ENCODE assay signal across 8 cellular contexts in the genomic region with DNA sequence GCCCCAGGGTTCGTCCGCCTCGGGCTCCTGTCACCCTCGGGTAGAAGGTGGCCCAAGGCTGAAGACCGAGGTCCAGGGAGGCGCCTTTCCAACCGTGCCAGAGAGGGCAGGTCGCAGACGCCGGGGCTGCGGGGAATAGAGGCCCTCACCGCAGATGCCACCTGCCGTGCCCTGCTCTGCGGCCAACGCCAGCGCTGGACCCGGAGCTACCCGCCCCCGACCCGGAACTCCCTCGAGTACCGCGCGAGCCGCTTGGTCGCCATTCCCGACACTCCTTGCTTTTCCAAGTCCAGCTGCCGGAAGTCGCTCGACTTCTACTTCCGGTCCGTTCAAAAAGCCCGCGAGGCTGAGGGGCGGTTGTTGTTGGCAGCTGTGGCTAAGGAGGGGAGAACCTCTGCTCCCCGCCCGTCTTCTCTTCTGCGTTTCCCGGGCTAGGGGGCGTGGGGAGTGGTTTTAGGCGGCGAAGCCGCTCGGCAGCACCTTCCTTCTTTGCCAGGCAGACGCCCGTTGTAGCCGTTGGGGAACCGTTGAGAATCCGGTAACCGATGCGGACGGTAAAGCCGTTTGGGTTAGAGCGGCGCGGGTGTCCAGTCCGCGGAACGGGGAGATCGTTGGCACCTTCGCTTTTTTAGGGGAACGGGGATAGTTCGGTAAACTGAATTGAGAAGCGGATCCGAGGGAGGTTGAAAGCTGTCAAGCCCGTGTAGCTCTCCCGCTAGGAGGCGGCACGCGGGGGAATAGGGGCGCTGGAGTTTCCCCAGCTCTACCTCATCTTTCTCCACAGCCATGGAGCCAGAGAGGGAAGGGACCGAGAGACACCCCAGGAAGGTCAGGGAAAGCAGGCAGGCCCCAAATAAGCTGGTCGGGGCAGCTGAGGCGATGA. TPM values are rescaled to one million over a fixed set of nuclear protein-coding genes. Genes with fewer than 3 reads are reported as not detected.
DNase-seq lines count a peak whose midpoint lies in the region; ATAC-seq, FAIRE-seq and TF ChIP-seq lines count a peak whose summit lies in the region.

A gene with protein sequence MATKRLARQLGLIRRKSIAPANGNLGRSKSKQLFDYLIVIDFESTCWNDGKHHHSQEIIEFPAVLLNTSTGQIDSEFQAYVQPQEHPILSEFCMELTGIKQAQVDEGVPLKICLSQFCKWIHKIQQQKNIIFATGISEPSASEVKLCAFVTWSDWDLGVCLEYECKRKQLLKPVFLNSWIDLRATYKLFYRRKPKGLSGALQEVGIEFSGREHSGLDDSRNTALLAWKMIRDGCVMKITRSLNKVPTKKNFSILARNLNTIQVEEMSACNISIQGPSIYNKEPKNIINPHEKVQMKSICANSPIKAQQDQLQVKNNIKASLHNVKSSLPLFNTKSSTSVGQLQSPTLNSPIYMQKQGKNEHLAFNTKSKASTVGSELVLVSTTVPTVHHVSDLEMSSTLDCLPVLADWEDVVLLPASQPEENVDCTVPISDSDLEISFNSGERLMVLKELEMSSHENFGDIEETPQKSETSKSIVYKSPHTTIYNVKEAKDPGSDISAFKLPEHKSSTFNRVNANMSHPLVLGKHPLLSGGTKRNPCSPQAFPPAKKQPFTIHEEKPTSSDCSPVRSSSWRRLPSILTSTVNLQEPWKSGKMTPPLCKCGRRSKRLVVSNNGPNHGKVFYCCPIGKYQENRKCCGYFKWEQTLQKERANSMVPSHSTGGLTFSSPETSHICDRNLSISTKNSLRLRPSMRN (minus strand): TSS at position 305 of the 883 bp plus-strand sequence. CDS start 42 bp downstream, at position 263.
A gene with protein sequence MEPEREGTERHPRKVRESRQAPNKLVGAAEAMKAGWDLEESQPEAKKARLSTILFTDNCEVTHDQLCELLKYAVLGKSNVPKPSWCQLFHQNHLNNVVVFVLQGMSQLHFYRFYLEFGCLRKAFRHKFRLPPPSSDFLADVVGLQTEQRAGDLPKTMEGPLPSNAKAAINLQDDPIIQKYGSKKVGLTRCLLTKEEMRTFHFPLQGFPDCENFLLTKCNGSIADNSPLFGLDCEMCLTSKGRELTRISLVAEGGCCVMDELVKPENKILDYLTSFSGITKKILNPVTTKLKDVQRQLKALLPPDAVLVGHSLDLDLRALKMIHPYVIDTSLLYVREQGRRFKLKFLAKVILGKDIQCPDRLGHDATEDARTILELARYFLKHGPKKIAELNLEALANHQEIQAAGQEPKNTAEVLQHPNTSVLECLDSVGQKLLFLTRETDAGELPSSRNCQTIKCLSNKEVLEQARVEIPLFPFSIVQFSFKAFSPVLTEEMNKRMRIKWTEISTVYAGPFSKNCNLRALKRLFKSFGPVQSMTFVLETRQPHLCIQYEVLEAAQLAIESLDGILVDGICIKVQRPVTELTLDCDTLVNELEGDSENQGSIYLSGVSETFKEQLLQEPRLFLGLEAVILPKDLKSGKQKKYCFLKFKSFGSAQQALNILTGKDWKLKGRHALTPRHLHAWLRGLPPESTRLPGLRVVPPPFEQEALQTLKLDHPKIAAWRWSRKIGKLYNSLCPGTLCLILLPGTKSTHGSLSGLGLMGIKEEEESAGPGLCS (plus strand): TSS at position 360 of the 883 bp plus-strand sequence. CDS start 427 bp downstream, at position 787.

- TF ChIP-seq CTCF in BJ (IDR thresholded peaks at IDR 0.05; ENCODE audit: insufficient read depth, low read depth, low read length) = peak; percentile 74
- peak; percentile 4 for TF ChIP-seq CTCF in coronary artery (IDR thresholded peaks at IDR 0.05)

- H3K4me3 Mint-ChIP-seq in activated CD4-positive, alpha-beta T cell treated with anti-CD3 and anti-CD28 coated beads, Interleukin-2, amount 10 ng/mL, durations not matched to agents 24 days and 14 days = peak within 1 kb of the TSS; percentile 94

- H3K36me3 ChIP-seq in BJ (ENCODE audit: control insufficient read depth, insufficient read depth, low read length) = no peaks in the 10 kb centered on the region

- peak; percentile 76 for DNase-seq in BJ (ENCODE audit: low read depth)
- peak; percentile 75 for DNase-seq in GM19239 (ENCODE audit: insufficient read length, low spot score)
- peak; percentile 63 for DNase-seq in NCI-H524 treated with DMSO at 0.1 percent for 48 hours (lab: John Stamatoyannopoulos, UW)
- DNase-seq in activated CD4-positive, alpha-beta T cell treated with anti-CD3 and anti-CD28 coated beads, Interleukin-2, amount 10 ng/mL, durations not matched to agents 24 days and 14 days = peak; percentile 93
- peak; percentile 94 for DNase-seq in coronary artery (ENCODE audit: low spot score)
- DNase-seq in left kidney (ENCODE audit: low read depth, low spot score) = peak; percentile 99
- peak; percentile 78 for DNase-seq in stimulated activated CD4-positive, alpha-beta T cell treated with anti-CD3 and anti-CD28 coated beads, Interleukin-1b, Interleukin-23, amount 100 ng/mL, for 48 hours

- H3K9me3 Mint-ChIP-seq in activated CD4-positive, alpha-beta T cell treated with anti-CD3 and anti-CD28 coated beads, Interleukin-2, amount 10 ng/mL, durations not matched to agents 24 days and 14 days = no peaks in the 10 kb centered on the region

- intact Hi-C loops in activated CD4-positive, alpha-beta T cell treated with anti-CD3 and anti-CD28 coated beads, Interleukin-2, amount 10 ng/mL, durations not matched to agents 24 days and 14 days (cut with micrococcal nuclease) = loop anchor here (1.0 to 10.0 kb wide), 4 partner anchors 44 to 498 kb away; a partner anchor contains a TSS

- CTCF ChIA-PET in BJ (lab: Yijun Ruan, JAX) = interaction anchor here (0.7 to 2.0 kb wide), 10 partner anchors 9 to 296 kb away, joined by 3 to 8 read pairs (median 4); no protein-coding TSS in a partner anchor

- H3K36me3 Mint-ChIP-seq in activated CD4-positive, alpha-beta T cell treated with anti-CD3 and anti-CD28 coated beads, Interleukin-2, amount 10 ng/mL, durations not matched to agents 24 days and 14 days (ENCODE audit: low read depth) = peaks cover 6% of the 10 kb centered on the region

- peaks cover 24% of the 10 kb centered on the region for H3K4me1 Mint-ChIP-seq in activated CD4-positive, alpha-beta T cell treated with anti-CD3 and anti-CD28 coated beads, Interleukin-2, amount 10 ng/mL, durations not matched to agents 24 days and 14 days

- peak; percentile 87 for FAIRE-seq in GM19239 (lab: Jason Lieb, UNC)

- POLR2A ChIA-PET in BJ (lab: Charles Lee) = interaction anchor here (0.8 kb wide), 1 partner anchor 18 kb away, joined by 5 read pairs; no protein-coding TSS in a partner anchor

- peak; percentile 60 for ATAC-seq in HG03457 (IDR thresholded peaks at IDR 0.05; ENCODE audit: unreplicated experiment)

- peak within 1 kb of the TSS; percentile 88 to 93 for H3K27ac ChIP-seq in coronary artery

- no peaks in the 10 kb centered on the region for H3K27me3 ChIP-seq in BJ (ENCODE audit: control insufficient read depth, insufficient read depth, low read length)

- H3K27ac Mint-ChIP-seq in activated CD4-positive, alpha-beta T cell treated with anti-CD3 and anti-CD28 coated beads, Interleukin-2, amount 10 ng/mL, durations not matched to agents 24 days and 14 days = peak within 1 kb of the TSS; percentile 96

- H3K4me3 ChIP-seq in BJ (ENCODE audit: low read depth, low read length) (peak within 1 kb of the TSS; percentile 96), coronary artery (peak within 1 kb of the TSS; percentile 80)

- H3K27me3 Mint-ChIP-seq in activated CD4-positive, alpha-beta T cell treated with anti-CD3 and anti-CD28 coated beads, Interleukin-2, amount 10 ng/mL, durations not matched to agents 24 days and 14 days = no peaks in the 10 kb centered on the region

RNA-seq across cellular contexts. Expression of the first gene that starts in this region (rescaled TPM):
- 7.4 and 10.7 TPM in 2 replicates for polyA plus RNA-seq in BJ (2011; rRNA removed)
- polyA minus RNA-seq in BJ (2011; rRNA and poly(A)+ RNA removed) = 3.7 and 6.1 TPM in 2 replicates
- total RNA-seq in activated CD4-positive, alpha-beta T cell treated with anti-CD3 and anti-CD28 coated beads, Interleukin-2, amount 10 ng/mL, durations not matched to agents 24 days and 14 days = 15.1 and 15.7 TPM in 2 replicates

RNA-seq across cellular contexts. Expression of the second gene that starts in this region (rescaled TPM):
- polyA plus RNA-seq in BJ (2011; rRNA removed) = 2.2 and 3.2 TPM in 2 replicates
- polyA minus RNA-seq in BJ (2011; rRNA and poly(A)+ RNA removed) = 2.9 and 3.4 TPM in 2 replicates
- total RNA-seq in activated CD4-positive, alpha-beta T cell treated with anti-CD3 and anti-CD28 coated beads, Interleukin-2, amount 10 ng/mL, durations not matched to agents 24 days and 14 days = 9.3 and 11.7 TPM in 2 replicates

Comparison
In these comparisons a context has a peak if more than half of its experiments do, and no peak if none do; other contexts are left out.
1. Peak in every context shown above with its lines: DNase-seq, ATAC-seq, H3K4me3 ChIP-seq and H3K27ac ChIP-seq.